In genomic region chr12:123097521-123098084, GRCh38 we compare ENCODE assay signal across 14 cellular contexts. TPM values are rescaled to one million over a fixed set of nuclear protein-coding genes. Genes with fewer than 3 reads are reported as not detected.
DNase-seq lines count a peak whose midpoint lies in the region; ATAC-seq and TF ChIP-seq lines count a peak whose summit lies in the region.
"Had no signal": no experiment of that assay in that cellular context is flagged by ENCODE, and none has a peak within 500 bp of the region (broad histone marks: within the 10 kb centered on the region; RNA-seq: fewer than 3 reads in every experiment).

No MANE protein-coding gene starts in this region.

- H3K9me3 Mint-ChIP-seq in endodermal cell = no peaks in the 10 kb centered on the region
- H3K9me3 Mint-ChIP-seq in effector memory CD8-positive, alpha-beta T cell = no peaks in the 10 kb centered on the region
- H3K9me3 Mint-ChIP-seq: activated CD8-positive, alpha-beta T cell treated with anti-CD3 and anti-CD28 coated beads for 36 hours; CD4-positive, alpha-beta T cell; dendritic cell treated with granulocyte-macrophage colony-stimulating factor and Interleukin-4, amounts not matched to agents 40 ng/mL and 50 ng/mL, for 4 days had no signal

- no peaks in the 10 kb centered on the region for H3K27me3 ChIP-seq in endodermal cell (ENCODE audit: control insufficient read depth, insufficient read depth, low read length, poor library complexity, severe bottlenecking)
- no peaks in the 10 kb centered on the region for H3K27me3 ChIP-seq in mesenchymal stem cell (ENCODE audit: control insufficient read depth in 1 of 2, insufficient read depth in 1 of 2, low read length in 2 of 2)
- no peaks in the 10 kb centered on the region for H3K27me3 ChIP-seq in tibial artery
- no peaks in the 10 kb centered on the region for H3K27me3 ChIP-seq in PC-9 (ENCODE audit: insufficient read depth, low read depth)

- H2BK15ac ChIP-seq in mesenchymal stem cell (ENCODE audit: low read depth, poor library complexity, severe bottlenecking) = no peak overlapping the region

- peak; percentile 98 for DNase-seq in NCI-H82 (lab: John Stamatoyannopoulos, UW)
- no peak for DNase-seq in endodermal cell
- DNase-seq in mesenchymal stem cell = peak; percentile 86
- DNase-seq in tibial artery = peak; percentile 39 to 82
- DNase-seq in effector memory CD8-positive, alpha-beta T cell = no peak
- DNase-seq in PC-9 = no peak
- DNase-seq in NCI-H1092 treated with DMSO at 0.1 percent for 48 hours (lab: John Stamatoyannopoulos, UW) = no peak
- DNase-seq: activated CD8-positive, alpha-beta T cell treated with anti-CD3 and anti-CD28 coated beads for 36 hours; activated naive CD4-positive, alpha-beta T cell treated with Interleukin-2 at 50 U/mL for 16 hours; CD4-positive, alpha-beta T cell; midbrain; NCI-H1436 treated with DMSO at 0.1 percent for 48 hours had no signal

- no peaks in the 10 kb centered on the region for H3K9me3 ChIP-seq in endodermal cell (ENCODE audit: control insufficient read depth, low read length)
- no peaks in the 10 kb centered on the region for H3K9me3 ChIP-seq in mesenchymal stem cell (ENCODE audit: control insufficient read depth, low read length)
- H3K9me3 ChIP-seq in tibial artery = no peaks in the 10 kb centered on the region
- H3K9me3 ChIP-seq in PC-9 (ENCODE audit: insufficient read depth, low read depth) = no peaks in the 10 kb centered on the region

- peak overlapping the region in 1 of 2 experiments; percentile 7 for H2BK12ac ChIP-seq in mesenchymal stem cell (ENCODE audit: low read length in 2 of 2)

- ATAC-seq in effector memory CD8-positive, alpha-beta T cell (replicated peaks) = no peak
- no peak for ATAC-seq in HG03025 (IDR thresholded peaks at IDR 0.05; ENCODE audit: low FRiP score, unreplicated experiment)
- ATAC-seq: activated CD8-positive, alpha-beta T cell treated with anti-CD3 and anti-CD28 coated beads for 36 hours had no signal

- no peak for TF ChIP-seq CTCF in endodermal cell (conservative IDR thresholded peaks at IDR 0.05)
- no peak for TF ChIP-seq CTCF in tibial artery (IDR thresholded peaks at IDR 0.05)
- TF ChIP-seq CTCF in PC-9 (conservative IDR thresholded peaks at IDR 0.05) = no peak

- WGBS in endodermal cell (ENCODE audit: insufficient coverage in 1 of 2, insufficient read length in 1 of 2), 2 experiments = 92 to 95% methylated on average over 11 to 13 of the region's 13 CpGs
- 77% methylated on average over 13 of the region's 13 CpGs for WGBS in mesenchymal stem cell

- no peak overlapping the region for H3K4ac ChIP-seq in mesenchymal stem cell (ENCODE audit: low read depth in 1 of 2, low read length in 2 of 2)

- H3K14ac ChIP-seq in mesenchymal stem cell (ENCODE audit: low read length in 2 of 2) = no peak overlapping the region

- H2BK5ac ChIP-seq in mesenchymal stem cell (ENCODE audit: low read depth, low read length, poor library complexity, severe bottlenecking) = no peak overlapping the region

- intact Hi-C loops in tibial artery (cut with DNase I; ENCODE audit: low total_unique reads) (no loop called here), PC-9 (cut with micrococcal nuclease; ENCODE audit: unreplicated experiment) (no loop called here)

- no peak overlapping the region for H4K8ac ChIP-seq in mesenchymal stem cell (ENCODE audit: low read length)

- H4K20me1 ChIP-seq in PC-9 (ENCODE audit: insufficient read depth) = no peaks in the 10 kb centered on the region

- H3K4me1 Mint-ChIP-seq in endodermal cell = peaks cover 42% of the 10 kb centered on the region
- H3K4me1 Mint-ChIP-seq in effector memory CD8-positive, alpha-beta T cell (ENCODE audit: low read depth in 2 of 2) = peaks cover 0 to 2% of the 10 kb centered on the region in 2 donors

- no peak overlapping the region for H2AK5ac ChIP-seq in mesenchymal stem cell (ENCODE audit: low read length, severe bottlenecking)

- no peaks in the 10 kb centered on the region for H3K36me3 Mint-ChIP-seq in endodermal cell (ENCODE audit: low read depth)
- no peaks in the 10 kb centered on the region for H3K36me3 Mint-ChIP-seq in effector memory CD8-positive, alpha-beta T cell (ENCODE audit: insufficient read depth)

- no peaks in the 10 kb centered on the region for H3K27me3 Mint-ChIP-seq in endodermal cell (ENCODE audit: insufficient read depth)
- H3K27me3 Mint-ChIP-seq in effector memory CD8-positive, alpha-beta T cell = no peaks in the 10 kb centered on the region
- H3K27me3 Mint-ChIP-seq: activated CD8-positive, alpha-beta T cell treated with anti-CD3 and anti-CD28 coated beads for 36 hours; CD4-positive, alpha-beta T cell; dendritic cell treated with granulocyte-macrophage colony-stimulating factor and Interleukin-4, amounts not matched to agents 40 ng/mL and 50 ng/mL, for 4 days had no signal

- H3K9ac ChIP-seq in endodermal cell (ENCODE audit: extremely low read depth, low read length, poor library complexity, severe bottlenecking) = no peak overlapping the region
- no peak overlapping the region for H3K9ac ChIP-seq in mesenchymal stem cell (ENCODE audit: low read length)

- H3K4me1 ChIP-seq in endodermal cell (ENCODE audit: control insufficient read depth, insufficient read depth, low read length) = peaks cover under 1% of the 10 kb centered on the region
- peaks cover 19% of the 10 kb centered on the region for H3K4me1 ChIP-seq in mesenchymal stem cell (ENCODE audit: control insufficient read depth, insufficient read depth, low read depth, low read length)
- H3K4me1 ChIP-seq in tibial artery = peaks cover 7 to 41% (median 31%) of the 10 kb centered on the region in 4 donors
- H3K4me1 ChIP-seq in PC-9 (replicated peaks; ENCODE audit: insufficient read depth) = peaks cover 45% of the 10 kb centered on the region

- H3K36me3 ChIP-seq in endodermal cell (ENCODE audit: control insufficient read depth, insufficient read depth, low read length) (no peaks in the 10 kb centered on the region), mesenchymal stem cell (ENCODE audit: control insufficient read depth in 1 of 2, insufficient read depth in 2 of 2, low read depth in 1 of 2, low read length in 2 of 2) (peaks cover 3 to 4% of the 10 kb centered on the region in 2 experiments), tibial artery (no peaks in the 10 kb centered on the region), PC-9 (ENCODE audit: low read depth) (no peaks in the 10 kb centered on the region)

- H3F3A ChIP-seq in PC-9 (ENCODE audit: insufficient read depth, low read depth) = peaks cover 18% of the 10 kb centered on the region

- H3K27ac ChIP-seq in endodermal cell (ENCODE audit: low read depth, low read length) = peak overlapping the region; percentile 32
- no peak overlapping the region for H3K27ac ChIP-seq in mesenchymal stem cell (ENCODE audit: low read length, poor library complexity, severe bottlenecking)
- H3K27ac ChIP-seq in tibial artery = peak overlapping the region; percentile 29 to 60
- H3K27ac ChIP-seq in PC-9 = no peak overlapping the region

- H3K79me1 ChIP-seq in mesenchymal stem cell (replicated peaks; ENCODE audit: low read length, poor library complexity, severe bottlenecking) = peaks cover 14% of the 10 kb centered on the region

- no peaks in the 10 kb centered on the region for H3K9me2 ChIP-seq in PC-9 (ENCODE audit: insufficient read depth)

- BruUV-seq in PC-9 (replicated peaks; lab: Mats Ljungman, UMichigan) = no TSS peak

- H3K79me2 ChIP-seq in PC-9 (ENCODE audit: low read depth) = peaks cover 16% of the 10 kb centered on the region

- H3K4me3 ChIP-seq in endodermal cell (ENCODE audit: low read length) = no peak overlapping the region
- H3K4me3 ChIP-seq in mesenchymal stem cell (ENCODE audit: insufficient read depth in 1 of 2, low read depth in 1 of 2, low read length in 2 of 2) = no peak overlapping the region
- H3K4me3 ChIP-seq in tibial artery = no peak overlapping the region
- no peak overlapping the region for H3K4me3 ChIP-seq in PC-9

- H4K91ac ChIP-seq in mesenchymal stem cell (ENCODE audit: low read length) = no peak overlapping the region

- no peak overlapping the region for H2BK120ac ChIP-seq in mesenchymal stem cell (ENCODE audit: low read depth, low read length)

- H3K4me2 ChIP-seq in mesenchymal stem cell (ENCODE audit: low read length, poor library complexity, severe bottlenecking) = no peak overlapping the region
- H3K4me2 ChIP-seq in PC-9 = no peak overlapping the region

- H3K23ac ChIP-seq in mesenchymal stem cell (ENCODE audit: low read length in 2 of 2) = no peak overlapping the region

- H3K27ac Mint-ChIP-seq in endodermal cell = no peak overlapping the region
- H3K27ac Mint-ChIP-seq in effector memory CD8-positive, alpha-beta T cell = peak overlapping the region in 1 of 2 donors; percentile 32
- H3K27ac Mint-ChIP-seq: activated CD8-positive, alpha-beta T cell treated with anti-CD3 and anti-CD28 coated beads for 36 hours; CD4-positive, alpha-beta T cell; dendritic cell treated with granulocyte-macrophage colony-stimulating factor and Interleukin-4, amounts not matched to agents 40 ng/mL and 50 ng/mL, for 4 days had no signal

- CTCF ChIA-PET in PC-9 (lab: Charles Lee) = interaction anchor here (0.6 kb wide), 1 partner anchor 101 kb away, joined by 3 read pairs; no protein-coding TSS in a partner anchor

- H2AFZ ChIP-seq in mesenchymal stem cell (ENCODE audit: low read depth, low read length) (no peak overlapping the region), PC-9 (no peak overlapping the region)

- POLR2A ChIA-PET in PC-9 (lab: Charles Lee; ENCODE audit: unreplicated experiment) = no interaction called here

- no peak overlapping the region for H3K4me3 Mint-ChIP-seq in endodermal cell
- no peak overlapping the region for H3K4me3 Mint-ChIP-seq in effector memory CD8-positive, alpha-beta T cell
- H3K4me3 Mint-ChIP-seq: activated CD8-positive, alpha-beta T cell treated with anti-CD3 and anti-CD28 coated beads for 36 hours; CD4-positive, alpha-beta T cell; dendritic cell treated with granulocyte-macrophage colony-stimulating factor and Interleukin-4, amounts not matched to agents 40 ng/mL and 50 ng/mL, for 4 days had no signal

- peak overlapping the region in 1 of 2 experiments; percentile 21 for H3K18ac ChIP-seq in mesenchymal stem cell (ENCODE audit: low read depth in 1 of 2, low read length in 2 of 2)

RNA-seq across cellular contexts. Expression of gene PITPNM2, which starts 53.3 kb away (rescaled TPM):
- total RNA-seq in endodermal cell (10 to 100 TPM in 1 of 2 donors, 1 to 10 TPM in 1; 3.2 to 13.4 TPM), PC-9 (2021) (16.6 and 21.6 TPM in 2 replicates)
- polyA plus RNA-seq in endodermal cell (2013, experiment 1 of 2) = 3.0 TPM
- polyA plus RNA-seq in endodermal cell (2013, experiment 2 of 2) = 2.6 TPM
- polyA plus RNA-seq in mesenchymal stem cell (2013, experiment 1 of 2) = 4.4 TPM
- 4.2 TPM for polyA plus RNA-seq in mesenchymal stem cell (2013, experiment 2 of 2)

Comparison
In these comparisons a context has a peak if more than half of its experiments do, and no peak if none do; other contexts are left out.
1. DNase-seq: peak in NCI-H82 (single experiment), mesenchymal stem cell (single experiment) and tibial artery (2 of 2); none in endodermal cell (single experiment), effector memory CD8-positive, alpha-beta T cell (0 of 3), PC-9 (0 of 2) and NCI-H1092 treated with DMSO at 0.1 percent for 48 hours (single experiment).
2. H3K27ac ChIP-seq: peak in endodermal cell (single experiment) and tibial artery (2 of 2); none in mesenchymal stem cell (single experiment) and PC-9 (single experiment).